In genomic region chr12:65252515-65252914, GRCh38 we compare ENCODE assay signal across 35 cellular contexts.
"Had no signal": no experiment of that assay in that cellular context is flagged by ENCODE, and none has a peak within 500 bp of the region (broad histone marks: within the 10 kb centered on the region; RNA-seq: fewer than 3 reads in every experiment).

No MANE protein-coding gene starts in this region.

- H3K36me3 ChIP-seq: MG63 had no signal

- H3K4me3 ChIP-seq: MG63 had no signal

- H3K27me3 ChIP-seq: MG63 had no signal

- H3K9me3 ChIP-seq: MG63 had no signal

- DNase-seq: Karpas-422, Kasumi-1, MG63, MM.1S, MV-4-11, NCI-H1048, NCI-H1092, NCI-H1092 treated with DMSO at 0.1 percent for 48 hours, NCI-H1105, NCI-H1105 treated with DMSO at 0.1 percent for 48 hours, NCI-H1417, NCI-H1417 treated with DMSO at 0.1 percent for 48 hours, NCI-H1436, NCI-H1436 treated with DMSO at 0.1 percent for 48 hours, NCI-H146, NCI-H1694, NCI-H1694 treated with DMSO at 0.1 percent for 48 hours, NCI-H187, NCI-H187 treated with DMSO at 0.1 percent for 48 hours, NCI-H1930, NCI-H2029, NCI-H2029 treated with DMSO at 0.1 percent for 48 hours, NCI-H2081, NCI-H2081 treated with DMSO at 0.1 percent for 48 hours, NCI-H2107, NCI-H2171, NCI-H2171 treated with DMSO at 0.1 percent for 48 hours, NCI-H2227 treated with DMSO at 0.1 percent for 48 hours, NCI-H226, NCI-H345, NCI-H446, NCI-H446 treated with DMSO at 0.1 percent for 48 hours, NCI-H510A, NCI-H510A treated with DMSO at 0.1 percent for 48 hours, NCI-H524 had no signal
